In the genomic region with DNA sequence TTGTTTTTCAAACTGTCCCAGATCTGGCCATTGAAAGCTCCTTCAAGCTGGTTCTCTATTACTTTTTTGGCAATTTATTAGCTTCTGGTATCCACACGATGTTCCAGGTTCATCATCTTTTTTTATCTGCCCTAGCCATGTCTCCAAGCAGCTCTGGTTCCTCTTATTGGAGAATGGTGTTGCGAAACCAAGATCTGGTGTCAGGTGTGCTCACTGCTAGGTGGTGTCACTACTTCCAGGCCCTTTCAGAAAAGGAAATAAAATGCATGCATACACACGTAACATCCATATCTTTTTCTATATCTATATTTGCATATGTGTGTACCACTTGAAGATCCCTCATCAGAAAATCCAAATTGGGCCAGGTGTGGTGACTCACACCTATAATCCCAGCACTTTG, we compare ENCODE assay signal across 14 cellular contexts. TPM values are rescaled to one million over a fixed set of nuclear protein-coding genes. Genes with fewer than 3 reads are reported as not detected.
DNase-seq lines count a peak whose midpoint lies in the region; ATAC-seq and TF ChIP-seq lines count a peak whose summit lies in the region.
"Had no signal": no experiment of that assay in that cellular context is flagged by ENCODE, and none has a peak within 500 bp of the region (broad histone marks: within the 10 kb centered on the region; RNA-seq: fewer than 3 reads in every experiment).

No MANE protein-coding gene starts in this region.

- no peaks in the 10 kb centered on the region for H3K36me3 ChIP-seq in esophagus muscularis mucosa

- H3K4me3 Mint-ChIP-seq in activated naive CD8-positive, alpha-beta T cell, result no peak overlapping the region
- H3K4me3 Mint-ChIP-seq in activated naive CD8-positive, alpha-beta T cell treated with anti-CD3 and anti-CD28 coated beads for 36 hours, result no peak overlapping the region
- no peak overlapping the region for H3K4me3 Mint-ChIP-seq in effector memory CD8-positive, alpha-beta T cell
- no peak overlapping the region for H3K4me3 Mint-ChIP-seq in stimulated activated effector memory CD8-positive, alpha-beta T cell treated with anti-CD3 and anti-CD28 coated beads, Interleukin-12 subunit alpha, Interleukin-12 subunit beta, amount 100 ng/mL, for 72 hours
- H3K4me3 Mint-ChIP-seq: GM23338, HFFc6 had no signal

- no peak for TF ChIP-seq EP300 in esophagus muscularis mucosa (IDR thresholded peaks at IDR 0.05)

- H3K9me3 Mint-ChIP-seq in activated naive CD8-positive, alpha-beta T cell (ENCODE audit: low read depth), result no peaks in the 10 kb centered on the region
- no peaks in the 10 kb centered on the region for H3K9me3 Mint-ChIP-seq in activated naive CD8-positive, alpha-beta T cell treated with anti-CD3 and anti-CD28 coated beads for 36 hours
- no peaks in the 10 kb centered on the region for H3K9me3 Mint-ChIP-seq in effector memory CD8-positive, alpha-beta T cell
- no peaks in the 10 kb centered on the region for H3K9me3 Mint-ChIP-seq in stimulated activated effector memory CD8-positive, alpha-beta T cell treated with anti-CD3 and anti-CD28 coated beads, Interleukin-12 subunit alpha, Interleukin-12 subunit beta, amount 100 ng/mL, for 72 hours
- H3K9me3 Mint-ChIP-seq: CD8-positive, alpha-beta memory T cell; HFFc6 had no signal

- WGBS in esophagus muscularis mucosa, result 83% methylated on average over 3 of the region's 3 CpGs

- in situ Hi-C loops in KBM-7 (cut with MboI; ENCODE audit: low pct_unique_long_range_greater_than_20kb, low sequenced_read_pairs), result no loop called here

- no peaks in the 10 kb centered on the region for H3K27me3 Mint-ChIP-seq in activated naive CD8-positive, alpha-beta T cell
- no peaks in the 10 kb centered on the region for H3K27me3 Mint-ChIP-seq in activated naive CD8-positive, alpha-beta T cell treated with anti-CD3 and anti-CD28 coated beads for 36 hours
- no peaks in the 10 kb centered on the region for H3K27me3 Mint-ChIP-seq in effector memory CD8-positive, alpha-beta T cell
- H3K27me3 Mint-ChIP-seq: CD8-positive, alpha-beta memory T cell had no signal

- DNase-seq in activated naive CD8-positive, alpha-beta T cell treated with anti-CD3 and anti-CD28 coated beads for 36 hours, result no peak
- DNase-seq in KBM-7 (peak; percentile 33), esophagus muscularis mucosa (ENCODE audit: extremely low spot score) (no peak)
- DNase-seq in effector memory CD8-positive, alpha-beta T cell, result no peak
- no peak for DNase-seq in stimulated activated effector memory CD8-positive, alpha-beta T cell treated with anti-CD3 and anti-CD28 coated beads, Interleukin-12 subunit alpha, Interleukin-12 subunit beta, amount 100 ng/mL, for 72 hours (ENCODE audit: low spot score in 2 of 2)
- no peak for DNase-seq in activated CD4-positive, alpha-beta T cell treated with anti-CD3 and anti-CD28 coated beads for 4 hours
- DNase-seq: ACHN; CD8-positive, alpha-beta memory T cell; HFFc6; NCI-H1048; NCI-H774 had no signal

- no peak for TF ChIP-seq POLR2A in esophagus muscularis mucosa (IDR thresholded peaks at IDR 0.05; ENCODE audit: low read depth)

- H3K36me3 Mint-ChIP-seq in activated naive CD8-positive, alpha-beta T cell, result peaks cover 6% of the 10 kb centered on the region
- peaks cover 16% of the 10 kb centered on the region for H3K36me3 Mint-ChIP-seq in activated naive CD8-positive, alpha-beta T cell treated with anti-CD3 and anti-CD28 coated beads for 36 hours
- H3K36me3 Mint-ChIP-seq in effector memory CD8-positive, alpha-beta T cell (ENCODE audit: insufficient read depth), result peaks cover 13% of the 10 kb centered on the region
- peaks cover 33% of the 10 kb centered on the region for H3K36me3 Mint-ChIP-seq in stimulated activated effector memory CD8-positive, alpha-beta T cell treated with anti-CD3 and anti-CD28 coated beads, Interleukin-12 subunit alpha, Interleukin-12 subunit beta, amount 100 ng/mL, for 72 hours

- H3K4me1 Mint-ChIP-seq in activated naive CD8-positive, alpha-beta T cell (ENCODE audit: low read depth), result peaks cover 51% of the 10 kb centered on the region
- peaks cover 35% of the 10 kb centered on the region for H3K4me1 Mint-ChIP-seq in activated naive CD8-positive, alpha-beta T cell treated with anti-CD3 and anti-CD28 coated beads for 36 hours
- peaks cover 20 to 36% of the 10 kb centered on the region in 2 donors for H3K4me1 Mint-ChIP-seq in effector memory CD8-positive, alpha-beta T cell (ENCODE audit: low read depth in 2 of 2)
- peaks cover 21% of the 10 kb centered on the region for H3K4me1 Mint-ChIP-seq in stimulated activated effector memory CD8-positive, alpha-beta T cell treated with anti-CD3 and anti-CD28 coated beads, Interleukin-12 subunit alpha, Interleukin-12 subunit beta, amount 100 ng/mL, for 72 hours

- intact Hi-C loops in esophagus muscularis mucosa (cut with DNase I), result no loop called here

- H3K4me3 ChIP-seq in esophagus muscularis mucosa, result no peak overlapping the region
- H3K4me3 ChIP-seq: GM23338, SK-N-MC had no signal

- H3K27ac ChIP-seq in esophagus muscularis mucosa (replicated peaks in 1 of 4), result no peak overlapping the region
- H3K27ac ChIP-seq: SK-N-MC had no signal

- ATAC-seq in effector memory CD8-positive, alpha-beta T cell (replicated peaks), result no peak
- no peak for ATAC-seq in stimulated activated effector memory CD8-positive, alpha-beta T cell treated with anti-CD3 and anti-CD28 coated beads, Interleukin-12 subunit alpha, Interleukin-12 subunit beta, amount 100 ng/mL, for 72 hours
- ATAC-seq: GM23338 had no signal

- H3K4me1 ChIP-seq in esophagus muscularis mucosa, result peaks cover 0 to 37% (median 30%) of the 10 kb centered on the region in 4 donors

- no peak for TF ChIP-seq CTCF in esophagus muscularis mucosa (IDR thresholded peaks at IDR 0.05)

- H3K9me3 ChIP-seq in esophagus muscularis mucosa, result no peaks in the 10 kb centered on the region

- H3K27me3 ChIP-seq in esophagus muscularis mucosa, result no peaks in the 10 kb centered on the region

- H3K27ac Mint-ChIP-seq in activated naive CD8-positive, alpha-beta T cell, result peak overlapping the region; percentile 43
- H3K27ac Mint-ChIP-seq in activated naive CD8-positive, alpha-beta T cell treated with anti-CD3 and anti-CD28 coated beads for 36 hours, result no peak overlapping the region
- H3K27ac Mint-ChIP-seq in effector memory CD8-positive, alpha-beta T cell, result peak overlapping the region; percentile 42 to 44
- peak overlapping the region; percentile 26 for H3K27ac Mint-ChIP-seq in stimulated activated effector memory CD8-positive, alpha-beta T cell treated with anti-CD3 and anti-CD28 coated beads, Interleukin-12 subunit alpha, Interleukin-12 subunit beta, amount 100 ng/mL, for 72 hours
- H3K27ac Mint-ChIP-seq: GM23338, HFFc6 had no signal

RNA-seq across cellular contexts. Expression of a gene that starts 53.3 kb away (rescaled TPM):
- total RNA-seq in activated naive CD8-positive, alpha-beta T cell treated with anti-CD3 and anti-CD28 coated beads for 36 hours, result 10 to 100 TPM; 49.4 to 53.1 TPM
- total RNA-seq in esophagus muscularis mucosa, result 10 to 100 TPM; 21.9 to 30.5 (median 26.4) TPM
